In the genomic region with DNA sequence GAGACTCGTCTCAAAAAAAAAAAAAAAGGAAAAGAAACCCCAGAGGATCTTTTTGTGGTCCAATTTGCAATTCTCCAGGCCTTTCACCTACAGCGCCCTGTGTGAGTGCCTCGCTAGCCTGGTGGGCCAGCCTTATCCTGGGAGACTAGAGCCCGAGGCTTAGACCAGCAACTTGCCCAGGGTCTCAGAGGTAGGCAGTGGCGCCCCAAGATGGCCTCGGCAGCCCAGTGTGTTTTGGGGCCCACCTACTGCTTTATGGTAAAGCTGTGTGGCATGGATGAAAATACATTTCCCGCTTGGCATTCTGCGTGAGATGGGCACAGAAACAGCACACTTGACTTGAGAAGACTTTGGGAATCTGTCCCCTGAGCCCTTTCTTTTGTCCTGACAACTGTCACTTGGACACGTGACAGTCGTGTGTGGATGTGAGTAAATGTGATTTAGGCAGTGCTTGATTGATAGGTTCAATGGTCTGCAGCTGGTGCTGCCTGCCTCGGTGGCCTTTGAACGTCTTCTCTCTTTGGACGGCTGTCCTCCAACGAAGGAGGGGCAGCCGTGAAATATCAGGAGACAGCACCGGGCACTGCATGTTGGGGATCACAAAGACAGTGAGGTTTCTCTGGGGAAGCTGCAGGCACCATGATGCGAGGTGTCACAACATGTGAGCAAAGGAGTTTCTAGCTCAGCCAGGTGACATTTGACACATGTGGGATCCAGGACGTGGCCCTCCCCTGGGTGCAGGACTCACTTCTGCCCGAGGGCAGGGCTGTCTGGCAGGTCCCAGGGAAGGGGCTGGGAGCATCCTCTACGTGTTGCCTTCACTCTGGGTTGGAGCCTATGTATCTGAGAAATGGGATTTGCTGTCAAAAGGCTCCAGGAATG, we compare ENCODE assay signal across 22 cellular contexts.
DNase-seq lines count a peak whose midpoint lies in the region; ATAC-seq lines count a peak whose summit lies in the region.
"Had no signal": no experiment of that assay in that cellular context is flagged by ENCODE, and none has a peak within 500 bp of the region (broad histone marks: within the 10 kb centered on the region; RNA-seq: fewer than 3 reads in every experiment).

No MANE protein-coding gene starts in this region.

- H3K4me3 ChIP-seq in neuronal stem cell (ENCODE audit: low read length in 2 of 2): no peak overlapping the region
- H3K4me3 ChIP-seq: K562, SJCRH30 had no signal

- no peak overlapping the region for H3K9ac ChIP-seq in neuronal stem cell (ENCODE audit: low read depth, low read length, poor library complexity)

- no peak overlapping the region for H3K23ac ChIP-seq in neuronal stem cell (ENCODE audit: low read depth, low read length, poor library complexity)

- H2AK5ac ChIP-seq in neuronal stem cell (ENCODE audit: low read depth, low read length): peak overlapping the region; percentile 56

- H2AFZ ChIP-seq in neuronal stem cell (ENCODE audit: low read length): no peak overlapping the region

- H3K4ac ChIP-seq in neuronal stem cell (ENCODE audit: low read length): no peak overlapping the region

- peak overlapping the region; percentile 11 for H2BK5ac ChIP-seq in neuronal stem cell (ENCODE audit: low read length)

- peak overlapping the region; percentile 11 for H3K18ac ChIP-seq in neuronal stem cell (ENCODE audit: low read length)

- H3K36me3 ChIP-seq in neuronal stem cell (replicated peaks in 1 of 2; ENCODE audit: control insufficient read depth in 2 of 2, insufficient read depth in 2 of 2, low read length in 2 of 2): no peaks in the 10 kb centered on the region
- H3K36me3 ChIP-seq: SJCRH30 had no signal

- H3K14ac ChIP-seq in neuronal stem cell (ENCODE audit: low read length): peak overlapping the region; percentile 67

- H2BK120ac ChIP-seq in neuronal stem cell (ENCODE audit: low read depth, low read length): no peak overlapping the region

- H3K27me3 ChIP-seq in neuronal stem cell (ENCODE audit: control insufficient read depth in 3 of 3, insufficient read depth in 3 of 3, low read depth in 1 of 3, low read length in 3 of 3): no peaks in the 10 kb centered on the region

- H2BK15ac ChIP-seq in neuronal stem cell (ENCODE audit: low read length): no peak overlapping the region

- peaks cover 0 to 4% of the 10 kb centered on the region in 2 donors for H3K9me3 ChIP-seq in neuronal stem cell (replicated peaks in 1 of 2; ENCODE audit: control insufficient read depth in 2 of 2, insufficient read depth in 1 of 2, low read depth in 1 of 2, low read length in 2 of 2)
- H3K9me3 ChIP-seq: SJCRH30 had no signal

- peaks cover 0 to 5% of the 10 kb centered on the region in 2 donors for H3K4me1 ChIP-seq in neuronal stem cell (ENCODE audit: control insufficient read depth in 2 of 2, insufficient read depth in 1 of 2, low read depth in 1 of 2, low read length in 2 of 2)
- H3K4me1 ChIP-seq: SJCRH30 had no signal

- DNase-seq in activated T-cell treated with anti-CD3 and anti-CD28 coated beads, Interleukin-2, amount 50 U/mL, for 48 hours: peak; percentile 11 to 12
- DNase-seq in activated T-cell treated with anti-CD3 and anti-CD28 coated beads, Interleukin-2, amount 50 U/mL, for 1 hour: no peak
- DNase-seq in left lobe of liver (ENCODE audit: low spot score): peak; percentile 21
- DNase-seq in neuronal stem cell (ENCODE audit: low spot score): no peak
- DNase-seq in ureter (ENCODE audit: low spot score): peak; percentile 32
- no peak for DNase-seq in NCI-H1436 (lab: John Stamatoyannopoulos, UW)
- no peak for DNase-seq in NCI-H345 (lab: John Stamatoyannopoulos, UW)
- DNase-seq: Calu3; DMS153; DND-41; Kasumi-1; NCI-H1092 treated with DMSO at 0.1 percent for 48 hours; NCI-H1436 treated with DMSO at 0.1 percent for 48 hours; NCI-H187 treated with DMSO at 0.1 percent for 48 hours; NCI-H2107; NCI-H446; NCI-H524 treated with DMSO at 0.1 percent for 48 hours; NCI-H82; NK-92 treated with Interleukin-12 subunit alpha and Interleukin-12 subunit beta, amount 100 ng/mL, for 24 hours; PC-3; SJCRH30 had no signal

- H4K8ac ChIP-seq in neuronal stem cell (ENCODE audit: low read depth, low read length): no peak overlapping the region

- no peak overlapping the region for H2BK12ac ChIP-seq in neuronal stem cell (ENCODE audit: low read length)

- no peak overlapping the region for H3K27ac ChIP-seq in neuronal stem cell (replicated peaks; ENCODE audit: low read length)
- H3K27ac ChIP-seq: SJCRH30 had no signal

- H3K4me2 ChIP-seq in neuronal stem cell (ENCODE audit: insufficient read depth, low read length, poor library complexity, severe bottlenecking): no peak overlapping the region

- H4K91ac ChIP-seq in neuronal stem cell (ENCODE audit: low read depth, low read length, poor library complexity): no peak overlapping the region

- no peak for ATAC-seq in left lobe of liver
- ATAC-seq: K562, PC-3 had no signal

- no peaks in the 10 kb centered on the region for H3K79me1 ChIP-seq in neuronal stem cell (ENCODE audit: low read depth, low read length)

- WGBS in neuronal stem cell (ENCODE audit: extremely low coverage in 2 of 2, insufficient read length in 2 of 2, insufficient replicate concordance in 1 of 2), 2 donors: no CpG with 5 or more reads among the region's 20 CpGs

Comparison
In these comparisons a context has a peak if more than half of its experiments do, and no peak if none do; other contexts are left out.
1. DNase-seq: peak in activated T-cell treated with anti-CD3 and anti-CD28 coated beads, Interleukin-2, amount 50 U/mL, for 48 hours (2 of 2), left lobe of liver (single experiment) and ureter (single experiment); none in activated T-cell treated with anti-CD3 and anti-CD28 coated beads, Interleukin-2, amount 50 U/mL, for 1 hour (single experiment), neuronal stem cell (single experiment), NCI-H1436 (single experiment) and NCI-H345 (single experiment).